Comparison of ENCODE assay signal across 9 cellular contexts in genomic region chr1:28199328-28200233, GRCh38. TPM values are rescaled to one million over a fixed set of nuclear protein-coding genes. Genes with fewer than 3 reads are reported as not detected.
DNase-seq lines count a peak whose midpoint lies in the region; ATAC-seq, FAIRE-seq and TF ChIP-seq lines count a peak whose summit lies in the region.
"Had no signal": no experiment of that assay in that cellular context is flagged by ENCODE, and none has a peak within 500 bp of the region (broad histone marks: within the 10 kb centered on the region; RNA-seq: fewer than 3 reads in every experiment).

No MANE protein-coding gene starts in this region.

- no peak overlapping the region for H2AFZ ChIP-seq in GM12878 (ENCODE audit: control insufficient read depth, low read depth, low read length)

- H3K27me3 ChIP-seq in Caco-2 (replicated peaks; ENCODE audit: control insufficient read depth, insufficient read depth, low read length), result no peaks in the 10 kb centered on the region
- H3K27me3 ChIP-seq in Peyer's patch, result no peaks in the 10 kb centered on the region
- H3K27me3 ChIP-seq in GM12878 (replicated peaks in 1 of 2; ENCODE audit: control insufficient read depth in 2 of 2, insufficient read depth in 2 of 2, low read length in 1 of 2), result no peaks in the 10 kb centered on the region

- no peak overlapping the region for H3K4me3 ChIP-seq in Caco-2 (ENCODE audit: low read depth, low read length)
- H3K4me3 ChIP-seq in Peyer's patch, result no peak overlapping the region
- peak overlapping the region; percentile 57; the same call in 1 of the 2 replicates for H3K4me3 ChIP-seq in GM12878

- H3K27ac ChIP-seq in Peyer's patch (peak overlapping the region; percentile 10 to 70 (median 40)), GM12878 (ENCODE audit: control insufficient read depth, insufficient read depth) (peak overlapping the region; percentile 83)
- H3K27ac ChIP-seq: VCaP had no signal

- DNase-seq in Caco-2 (no peak), Peyer's patch (peak in 2 of 3 donors; percentile 64 to 87), GM12878 (ENCODE audit: low read depth, low spot score) (peak; percentile 99), HuH-7.5 (ENCODE audit: low spot score) (no peak), OCI-M2 (lab: John Stamatoyannopoulos, UW; ENCODE audit: unreplicated experiment) (no peak), NCI-H2107 (lab: John Stamatoyannopoulos, UW) (no peak)
- DNase-seq in stimulated activated CD8-positive, alpha-beta memory T cell treated with anti-CD3 and anti-CD28 coated beads, Interleukin-7, amount 100 ng/mL, for 48 hours (ENCODE audit: extremely low read depth in 1 of 2, low read depth in 1 of 2), result peak; percentile 46 to 61

- TF ChIP-seq POLR2A in Peyer's patch (IDR thresholded peaks at IDR 0.05) (no peak), GM12878 (IDR thresholded peaks at IDR 0.05; ENCODE audit: low read depth, low read length) (peak; percentile 58; the same call in 1 of the 2 replicates)

- peak overlapping the region; percentile 80 for H3K4me2 ChIP-seq in GM12878 (ENCODE audit: control insufficient read depth, insufficient read depth)

- H3K9me3 ChIP-seq in Caco-2, result no peaks in the 10 kb centered on the region
- H3K9me3 ChIP-seq in Peyer's patch, result no peaks in the 10 kb centered on the region
- H3K9me3 ChIP-seq in GM12878 (replicated peaks; ENCODE audit: control insufficient read depth, insufficient read depth, low read length), result peaks cover 2% of the 10 kb centered on the region; the same call in 2 of the 3 replicates

- TF ChIP-seq CTCF in Caco-2 (IDR thresholded peaks at IDR 0.05; ENCODE audit: insufficient read depth in 1 of 2, low read depth in 1 of 2, low read length in 1 of 2, severe bottlenecking in 1 of 2, unreplicated experiment in 1 of 2) (no peak), Peyer's patch (IDR thresholded peaks at IDR 0.05) (peak in 4 of 6 experiments; percentile 16 to 38 (median 34)), GM12878 (IDR thresholded peaks at IDR 0.05 in 2 of 3, conservative IDR thresholded peaks at IDR 0.05 in 1 of 3; ENCODE audit: control insufficient read depth in 2 of 3, extremely low read depth in 1 of 3, insufficient read depth in 1 of 3, low read depth in 3 of 3, low read length in 3 of 3) (no peak)

- H3K27ac Mint-ChIP-seq in Caco-2 (ENCODE audit: unreplicated experiment), result peak overlapping the region; percentile 48

- H4K20me1 ChIP-seq in GM12878 (ENCODE audit: control insufficient read depth, insufficient read depth), result no peaks in the 10 kb centered on the region

- TF ChIP-seq EP300 in GM12878 (IDR thresholded peaks at IDR 0.05; ENCODE audit: borderline replicate concordance in 1 of 2, control insufficient read depth in 1 of 2, low read depth in 2 of 2, low read length in 2 of 2), result peak; percentile 85 to 98

- H3K4me3 Mint-ChIP-seq in Caco-2 (ENCODE audit: unreplicated experiment), result no peak overlapping the region

- peak; percentile 29; the same call in 1 of the 2 replicates for TF ChIP-seq RAD21 in GM12878 (IDR thresholded peaks at IDR 0.05; ENCODE audit: insufficient read depth, low read depth, low read length)

- peak; percentile 93 for FAIRE-seq in GM12878 (lab: Jason Lieb, UNC)

- peak overlapping the region; percentile 32; the same call in 1 of the 2 replicates for H3K9ac ChIP-seq in GM12878 (ENCODE audit: control insufficient read depth, insufficient read depth, low read length)

- ATAC-seq in GM21529 (IDR thresholded peaks at IDR 0.05; ENCODE audit: unreplicated experiment) (peak; percentile 77), GM12878 (peak; percentile 91)

- in situ Hi-C loops in GM12878 (cut with MboI), result no loop called here

- H3K9me3 Mint-ChIP-seq in Caco-2 (ENCODE audit: unreplicated experiment), result no peaks in the 10 kb centered on the region

- peaks cover 33% of the 10 kb centered on the region for H3K36me3 Mint-ChIP-seq in Caco-2 (ENCODE audit: insufficient read depth, unreplicated experiment)

- H3K4me1 ChIP-seq in Caco-2, result no peaks in the 10 kb centered on the region
- H3K4me1 ChIP-seq in Peyer's patch, result peaks cover 0 to 18% (median 8%) of the 10 kb centered on the region in 4 donors
- H3K4me1 ChIP-seq in GM12878 (ENCODE audit: control insufficient read depth, insufficient read depth, low read length), result peaks cover 44% of the 10 kb centered on the region

- no peaks in the 10 kb centered on the region for H3K79me2 ChIP-seq in GM12878 (ENCODE audit: control insufficient read depth, insufficient read depth, low read length)

- no peaks in the 10 kb centered on the region for H3K27me3 Mint-ChIP-seq in Caco-2 (ENCODE audit: insufficient read depth, unreplicated experiment)

- WGBS in GM12878 (ENCODE audit: insufficient coverage, insufficient replicate concordance, low lambda C conversion rate, missing lambda C conversion rate), result 0% methylated on average over 8 of the region's 8 CpGs

- SMC1A ChIA-PET in GM12878 (lab: Charles Lee; ENCODE audit: uncharacterized antibody, unreplicated experiment), result interaction anchor here (0.6 to 22.7 kb wide), 14 partner anchors 9 to 128 kb away, joined by 3 to 445 read pairs (median 5); partner anchors contain the start of genes EYA3 and PTAFR

- H3K36me3 ChIP-seq in Caco-2 (ENCODE audit: control insufficient read depth, insufficient read depth, low read length) (no peaks in the 10 kb centered on the region), Peyer's patch (peaks cover 0 to 70% (median 0%) of the 10 kb centered on the region in 3 donors), GM12878 (ENCODE audit: control insufficient read depth in 2 of 2, insufficient read depth in 2 of 2, low read length in 1 of 2) (peaks cover 24 to 35% of the 10 kb centered on the region in 2 experiments)

- POLR2A ChIA-PET in Caco-2 (lab: Charles Lee) (no interaction called here), GM12878 (lab: Charles Lee) (interaction anchor here (0.7 to 5.7 kb wide), 8 partner anchors 16 to 108 kb away, joined by 3 to 64 read pairs (median 6); partner anchors contain the start of gene PTAFR)

- RAD21 ChIA-PET in GM12878 (lab: Charles Lee; ENCODE audit: unreplicated experiment), result interaction anchor here (1.0 to 6.1 kb wide), 16 partner anchors 9 to 113 kb away, joined by 3 to 68 read pairs (median 5); partner anchors contain the start of genes EYA3 and PTAFR

- CTCF ChIA-PET in Caco-2 (lab: Charles Lee) (no interaction called here), GM12878 (lab: Yijun Ruan, JAX) (interaction anchor here (0.6 to 3.7 kb wide), 14 partner anchors 10 to 528 kb away, joined by 3 to 15 read pairs (median 4); partner anchors contain the start of genes IFI6, MED18 and PTAFR)

- peaks cover 6% of the 10 kb centered on the region for H3K4me1 Mint-ChIP-seq in Caco-2 (ENCODE audit: low read depth, unreplicated experiment)

- BruUV-seq in Caco-2 (replicated peaks; lab: Mats Ljungman, UMichigan), result no TSS peak
- no TSS peak for BruUV-seq in GM12878 (replicated peaks; lab: Mats Ljungman, UMichigan)

- intact Hi-C loops in Caco-2 (cut with micrococcal nuclease; ENCODE audit: unreplicated experiment) (no loop called here), GM12878 (cut with micrococcal nuclease; ENCODE audit: unreplicated experiment) (loop anchor here (1.0 kb wide), 4 partner anchors 22 to 108 kb away; no protein-coding TSS in a partner anchor)

RNA-seq across cellular contexts. Expression of gene PTAFR, which starts 23.1 kb away (rescaled TPM):
- 0.12 and 0.32 TPM in 2 replicates for total RNA-seq in Caco-2 (2022)
- total RNA-seq in Peyer's patch, result 1 to 10 TPM in 3 of 4 donors, under 1 TPM in 1; 0.53 to 1.8 (median 1.7) TPM
- 63.0 and 72.4 TPM in 2 replicates for total RNA-seq in GM12878 (2013; cell fraction: nucleolus; rRNA removed)
- total RNA-seq in GM12878 (2014; rRNA removed), result 18.1 and 23.9 TPM in 2 replicates
- total RNA-seq in GM12878 (2014; rRNA removed; fragmentation: Illumina TruSeq; extraction: Trizol), result 20.1 and 20.2 TPM in 2 replicates
- total RNA-seq in GM12878 (2021), result 25.5 and 28.4 TPM in 2 replicates
- polyA plus RNA-seq in GM12878 (2011; ENCODE audit: low read depth), result 5.8 TPM
- 167 and 251 TPM in 2 replicates for polyA plus RNA-seq in GM12878 (2011; rRNA removed)
- 376 and 431 TPM in 2 replicates for polyA plus RNA-seq in GM12878 (2011; cell fraction: cytosol; rRNA removed)
- polyA plus RNA-seq in GM12878 (2011; cell fraction: nucleus; rRNA removed), result 49.8 and 57.4 TPM in 2 replicates
- polyA plus RNA-seq in GM12878 (2012), result 7.3 and 10.0 TPM in 2 replicates
- polyA plus RNA-seq in GM12878 (2014; fragmentation: Illumina TruSeq; extraction: Trizol), result 30.6 and 31.1 TPM in 2 replicates
- polyA plus RNA-seq in GM12878 (2014; fragmentation: Nextera tagmentation; extraction: Ambion mirVana), result 10 to 100 TPM; 29.8 to 57.7 TPM
- 25.5 and 31.3 TPM in 2 replicates for polyA plus RNA-seq in GM12878 (2014; rRNA removed)
- 10 to 100 TPM; 17.5 to 18.2 TPM for polyA plus RNA-seq in GM12878 (2016; fragmentation: Nextera tagmentation; extraction: Ambion mirVana)
- polyA minus RNA-seq in GM12878 (2011; rRNA and poly(A)+ RNA removed), result 334 and 394 TPM in 2 replicates
- 67.7 and 82.6 TPM in 2 replicates for polyA minus RNA-seq in GM12878 (2011; cell fraction: cytosol; rRNA and poly(A)+ RNA removed)
- polyA minus RNA-seq in GM12878 (2011; cell fraction: nucleus; rRNA and poly(A)+ RNA removed), result 16.6 and 29.9 TPM in 2 replicates

RNA-seq across cellular contexts. Expression of gene DNAJC8, which starts 33.2 kb away (rescaled TPM):
- total RNA-seq in Caco-2 (2022) (67.3 and 69.4 TPM in 2 replicates), Peyer's patch (10 to 100 TPM; 25.9 to 52.8 (median 33.0) TPM), GM12878 (2014; rRNA removed) (91.2 and 109 TPM in 2 replicates), GM12878 (2014; rRNA removed; fragmentation: Illumina TruSeq; extraction: Trizol) (152 and 155 TPM in 2 replicates), GM12878 (2021) (109 and 111 TPM in 2 replicates)
- total RNA-seq in GM12878 (2013; cell fraction: nucleolus; rRNA removed), result 26.2 and 27.8 TPM in 2 replicates
- polyA plus RNA-seq in GM12878 (2011; ENCODE audit: low read depth), result 61.0 TPM
- polyA plus RNA-seq in GM12878 (2011; rRNA removed) (137 and 176 TPM in 2 replicates), GM12878 (2014; fragmentation: Illumina TruSeq; extraction: Trizol) (251 and 323 TPM in 2 replicates), GM12878 (2014; fragmentation: Nextera tagmentation; extraction: Ambion mirVana) (100 to 1,000 TPM; 209 to 296 TPM), GM12878 (2014; rRNA removed) (95.0 and 106 TPM in 2 replicates), GM12878 (2016; fragmentation: Nextera tagmentation; extraction: Ambion mirVana) (100 to 1,000 TPM; 149 to 155 TPM)
- polyA plus RNA-seq in GM12878 (2011; cell fraction: cytosol; rRNA removed), result 84.8 and 92.1 TPM in 2 replicates
- 59.2 and 72.5 TPM in 2 replicates for polyA plus RNA-seq in GM12878 (2011; cell fraction: nucleus; rRNA removed)
- polyA plus RNA-seq in GM12878 (2012), result 68.0 and 82.9 TPM in 2 replicates
- polyA minus RNA-seq in GM12878 (2011; rRNA and poly(A)+ RNA removed), result 36.3 and 42.2 TPM in 2 replicates
- 14.1 and 15.9 TPM in 2 replicates for polyA minus RNA-seq in GM12878 (2011; cell fraction: cytosol; rRNA and poly(A)+ RNA removed)
- polyA minus RNA-seq in GM12878 (2011; cell fraction: nucleus; rRNA and poly(A)+ RNA removed), result 8.7 and 16.1 TPM in 2 replicates

RNA-seq across cellular contexts. Expression of gene ATP5IF1, which starts 36.3 kb away (rescaled TPM):
- total RNA-seq in Caco-2 (2022) (126 and 130 TPM in 2 replicates), Peyer's patch (100 to 1,000 TPM; 180 to 381 (median 358) TPM), GM12878 (2014; rRNA removed) (515 and 527 TPM in 2 replicates), GM12878 (2014; rRNA removed; fragmentation: Illumina TruSeq; extraction: Trizol) (256 and 286 TPM in 2 replicates), GM12878 (2021) (314 and 320 TPM in 2 replicates)
- 29.9 and 31.3 TPM in 2 replicates for total RNA-seq in GM12878 (2013; cell fraction: nucleolus; rRNA removed)
- polyA plus RNA-seq in GM12878 (2011; ENCODE audit: low read depth), result 210 TPM
- polyA plus RNA-seq in GM12878 (2011; rRNA removed) (279 and 352 TPM in 2 replicates), GM12878 (2014; fragmentation: Illumina TruSeq; extraction: Trizol) (146 and 253 TPM in 2 replicates), GM12878 (2014; fragmentation: Nextera tagmentation; extraction: Ambion mirVana) (100 to 1,000 TPM; 296 to 883 TPM), GM12878 (2014; rRNA removed) (892 and 1,008 TPM in 2 replicates), GM12878 (2016; fragmentation: Nextera tagmentation; extraction: Ambion mirVana) (1,000 to 10,000 TPM; 1,209 to 1,210 TPM)
- 259 and 347 TPM in 2 replicates for polyA plus RNA-seq in GM12878 (2011; cell fraction: cytosol; rRNA removed)
- polyA plus RNA-seq in GM12878 (2011; cell fraction: nucleus; rRNA removed), result 205 and 266 TPM in 2 replicates
- polyA plus RNA-seq in GM12878 (2012), result 407 and 585 TPM in 2 replicates
- 45.1 and 56.3 TPM in 2 replicates for polyA minus RNA-seq in GM12878 (2011; rRNA and poly(A)+ RNA removed)
- polyA minus RNA-seq in GM12878 (2011; cell fraction: cytosol; rRNA and poly(A)+ RNA removed), result 40.3 and 46.8 TPM in 2 replicates
- 29.7 and 52.8 TPM in 2 replicates for polyA minus RNA-seq in GM12878 (2011; cell fraction: nucleus; rRNA and poly(A)+ RNA removed)

RNA-seq across cellular contexts. Expression of gene SESN2, which starts 59.7 kb away (rescaled TPM):
- total RNA-seq in Caco-2 (2022) (33.2 and 34.5 TPM in 2 replicates), Peyer's patch (10 to 100 TPM in 3 of 4 donors, 1 to 10 TPM in 1; 4.1 to 33.8 (median 26.1) TPM), GM12878 (2014; rRNA removed) (18.3 and 22.1 TPM in 2 replicates), GM12878 (2014; rRNA removed; fragmentation: Illumina TruSeq; extraction: Trizol) (7.6 and 8.6 TPM in 2 replicates), GM12878 (2021) (21.7 and 23.9 TPM in 2 replicates)
- total RNA-seq in GM12878 (2013; cell fraction: nucleolus; rRNA removed), result 3.6 and 4.0 TPM in 2 replicates
- polyA plus RNA-seq in GM12878 (2011; ENCODE audit: low read depth), result 8.6 TPM
- polyA plus RNA-seq in GM12878 (2011; rRNA removed) (7.0 and 16.7 TPM in 2 replicates), GM12878 (2014; fragmentation: Illumina TruSeq; extraction: Trizol) (6.9 and 13.4 TPM in 2 replicates), GM12878 (2014; fragmentation: Nextera tagmentation; extraction: Ambion mirVana) (1 to 10 TPM; 1.5 to 2.7 TPM), GM12878 (2014; rRNA removed) (19.0 and 21.7 TPM in 2 replicates), GM12878 (2016; fragmentation: Nextera tagmentation; extraction: Ambion mirVana) (10 to 100 TPM; 33.0 to 40.9 TPM)
- 17.2 and 19.0 TPM in 2 replicates for polyA plus RNA-seq in GM12878 (2011; cell fraction: cytosol; rRNA removed)
- polyA plus RNA-seq in GM12878 (2011; cell fraction: nucleus; rRNA removed), result 15.9 and 16.1 TPM in 2 replicates
- 14.6 and 17.5 TPM in 2 replicates for polyA plus RNA-seq in GM12878 (2012)
- 13.8 and 20.2 TPM in 2 replicates for polyA minus RNA-seq in GM12878 (2011; rRNA and poly(A)+ RNA removed)
- 8.0 and 9.6 TPM in 2 replicates for polyA minus RNA-seq in GM12878 (2011; cell fraction: cytosol; rRNA and poly(A)+ RNA removed)
- 4.2 and 5.7 TPM in 2 replicates for polyA minus RNA-seq in GM12878 (2011; cell fraction: nucleus; rRNA and poly(A)+ RNA removed)

Comparison
In these comparisons a context has a peak if more than half of its experiments do, and no peak if none do; other contexts are left out.
1. DNase-seq: peak in Peyer's patch (2 of 3), GM12878 (single experiment) and stimulated activated CD8-positive, alpha-beta memory T cell treated with anti-CD3 and anti-CD28 coated beads, Interleukin-7, amount 100 ng/mL, for 48 hours (2 of 2); none in Caco-2 (0 of 2), HuH-7.5 (single experiment), OCI-M2 (single experiment) and NCI-H2107 (single experiment).
2. CTCF ChIP-seq: peak in Peyer's patch (4 of 6); none in Caco-2 (0 of 2) and GM12878 (0 of 3).
3. RNA of gene PTAFR, which starts 23.1 kb away (total RNA-seq): 18.1 to 72.4 TPM in GM12878; 0.53 to 1.8 TPM in Peyer's patch and 0.12 to 0.32 TPM in Caco-2; every median in the first group is over 4 times any median in the second.